ENCODE assay signal across 1 cellular context in the genomic region with DNA sequence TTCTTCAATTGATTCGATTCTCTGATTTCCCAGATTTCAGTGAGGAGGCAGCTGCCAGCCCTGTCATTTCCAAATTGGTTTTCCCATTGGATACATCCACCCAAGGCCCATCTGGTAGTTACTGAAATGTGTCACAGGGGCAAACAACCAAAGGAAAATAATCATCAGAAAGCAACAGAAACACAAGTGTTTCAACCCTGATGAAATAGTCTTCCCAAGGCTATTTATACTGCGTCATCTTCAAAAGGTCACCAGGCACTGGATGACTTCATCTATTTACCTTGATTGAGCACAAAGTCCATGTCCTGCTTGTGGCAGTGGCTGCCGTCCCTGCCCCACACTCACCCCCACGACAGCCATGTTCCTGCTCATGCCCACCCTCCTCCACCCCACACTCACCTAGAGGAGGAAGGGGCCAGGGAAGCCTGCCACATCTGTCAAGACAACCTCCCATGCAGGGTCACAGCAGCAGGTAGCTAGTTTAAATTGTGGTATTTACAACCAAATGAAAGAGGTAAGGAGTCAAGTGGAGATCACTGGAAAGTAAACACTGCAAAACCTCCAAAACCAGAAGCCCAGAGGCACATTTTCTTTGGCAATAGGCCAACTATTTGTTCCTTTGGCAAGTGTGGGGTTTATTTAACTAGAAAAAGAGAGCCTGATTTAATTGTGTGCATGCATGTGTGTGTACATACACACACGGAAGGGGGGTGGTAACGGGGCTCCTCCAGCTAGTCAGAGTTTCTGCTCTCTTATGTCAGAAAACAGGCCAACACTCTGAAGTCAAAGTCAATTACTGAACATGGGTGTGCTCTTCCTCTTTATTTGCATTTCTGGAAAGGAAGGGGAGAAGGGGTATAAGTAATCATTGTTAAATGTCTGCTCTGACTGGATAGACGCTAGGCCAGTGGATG.
TF ChIP-seq lines count a peak whose summit lies in the region.

No MANE protein-coding gene starts in this region.

TF ChIP-seq in HepG2, 621 proteins besides CTCF, POLR2A, EP300 and RAD21 (continued from another document and continues in another):
- TF ChIP-seq, protein P1, sequence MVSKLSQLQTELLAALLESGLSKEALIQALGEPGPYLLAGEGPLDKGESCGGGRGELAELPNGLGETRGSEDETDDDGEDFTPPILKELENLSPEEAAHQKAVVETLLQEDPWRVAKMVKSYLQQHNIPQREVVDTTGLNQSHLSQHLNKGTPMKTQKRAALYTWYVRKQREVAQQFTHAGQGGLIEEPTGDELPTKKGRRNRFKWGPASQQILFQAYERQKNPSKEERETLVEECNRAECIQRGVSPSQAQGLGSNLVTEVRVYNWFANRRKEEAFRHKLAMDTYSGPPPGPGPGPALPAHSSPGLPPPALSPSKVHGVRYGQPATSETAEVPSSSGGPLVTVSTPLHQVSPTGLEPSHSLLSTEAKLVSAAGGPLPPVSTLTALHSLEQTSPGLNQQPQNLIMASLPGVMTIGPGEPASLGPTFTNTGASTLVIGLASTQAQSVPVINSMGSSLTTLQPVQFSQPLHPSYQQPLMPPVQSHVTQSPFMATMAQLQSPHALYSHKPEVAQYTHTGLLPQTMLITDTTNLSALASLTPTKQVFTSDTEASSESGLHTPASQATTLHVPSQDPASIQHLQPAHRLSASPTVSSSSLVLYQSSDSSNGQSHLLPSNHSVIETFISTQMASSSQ (IDR thresholded peaks at IDR 0.05; ENCODE audit: low read depth) = peak; percentile 64; the same call in 1 of the 2 replicates
- TF ChIP-seq, protein P1 (CRISPR knock-in tag; IDR thresholded peaks at IDR 0.05; ENCODE audit: borderline replicate concordance) = peak; percentile 83; the same call in 1 of the 2 replicates
- TF ChIP-seq MYNN (CRISPR knock-in tag; IDR thresholded peaks at IDR 0.05; ENCODE audit: low read depth) = no peak
- no peak; the same call in 1 of the 2 replicates for TF ChIP-seq ZNF205 (CRISPR knock-in tag; IDR thresholded peaks at IDR 0.05)
- peak; percentile 70 for TF ChIP-seq THAP11 (CRISPR knock-in tag; IDR thresholded peaks at IDR 0.05)
- no peak for TF ChIP-seq ZNF546 (CRISPR knock-in tag; conservative IDR thresholded peaks at IDR 0.05)
- TF ChIP-seq, protein P2, sequence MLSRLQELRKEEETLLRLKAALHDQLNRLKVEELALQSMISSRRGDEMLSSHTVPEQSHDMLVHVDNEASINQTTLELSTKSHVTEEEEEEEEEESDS (CRISPR knock-in tag; IDR thresholded peaks at IDR 0.05; ENCODE audit: borderline replicate concordance) = peak; percentile 54; the same call in 1 of the 2 replicates
- peak; percentile 56 for TF ChIP-seq SKI (IDR thresholded peaks at IDR 0.05; ENCODE audit: partially characterized antibody)
- TF ChIP-seq SNAI1 (CRISPR knock-in tag; IDR thresholded peaks at IDR 0.05; ENCODE audit: borderline replicate concordance) = no peak
- 0 out of 2 replicates have a peak, but pooled peaks have one; percentile 67 for TF ChIP-seq SIN3A (IDR thresholded peaks at IDR 0.05; ENCODE audit: borderline replicate concordance, low read depth, low read length)
- TF ChIP-seq ARID5B (CRISPR knock-in tag; IDR thresholded peaks at IDR 0.05) = peak; percentile 95
- no peak for TF ChIP-seq XBP1 (CRISPR knock-in tag; IDR thresholded peaks at IDR 0.05)
- no peak for TF ChIP-seq SATB2 (CRISPR knock-in tag; IDR thresholded peaks at IDR 0.05)
- peak; percentile 96 for TF ChIP-seq TARDBP (CRISPR knock-in tag; IDR thresholded peaks at IDR 0.05)
- no peak for TF ChIP-seq ZNF329 (CRISPR knock-in tag; IDR thresholded peaks at IDR 0.05; ENCODE audit: low read depth)
- no peak for TF ChIP-seq HNRNPLL (IDR thresholded peaks at IDR 0.05; ENCODE audit: low read depth, low read length, poor library complexity, severe bottlenecking)
- peak; percentile 80 for TF ChIP-seq MIER3 (CRISPR knock-in tag; IDR thresholded peaks at IDR 0.05; ENCODE audit: borderline replicate concordance)
- peak; percentile 38; the same call in 1 of the 2 replicates for TF ChIP-seq ZBTB25 (CRISPR knock-in tag; IDR thresholded peaks at IDR 0.05)
- TF ChIP-seq, protein P3, sequence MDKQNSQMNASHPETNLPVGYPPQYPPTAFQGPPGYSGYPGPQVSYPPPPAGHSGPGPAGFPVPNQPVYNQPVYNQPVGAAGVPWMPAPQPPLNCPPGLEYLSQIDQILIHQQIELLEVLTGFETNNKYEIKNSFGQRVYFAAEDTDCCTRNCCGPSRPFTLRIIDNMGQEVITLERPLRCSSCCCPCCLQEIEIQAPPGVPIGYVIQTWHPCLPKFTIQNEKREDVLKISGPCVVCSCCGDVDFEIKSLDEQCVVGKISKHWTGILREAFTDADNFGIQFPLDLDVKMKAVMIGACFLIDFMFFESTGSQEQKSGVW (CRISPR knock-in tag; IDR thresholded peaks at IDR 0.05; ENCODE audit: borderline replicate concordance) = no peak
- no peak for TF ChIP-seq ZNF543 (CRISPR knock-in tag; IDR thresholded peaks at IDR 0.05)
- TF ChIP-seq BATF2 (CRISPR knock-in tag; IDR thresholded peaks at IDR 0.05) = no peak
- TF ChIP-seq, protein P4, sequence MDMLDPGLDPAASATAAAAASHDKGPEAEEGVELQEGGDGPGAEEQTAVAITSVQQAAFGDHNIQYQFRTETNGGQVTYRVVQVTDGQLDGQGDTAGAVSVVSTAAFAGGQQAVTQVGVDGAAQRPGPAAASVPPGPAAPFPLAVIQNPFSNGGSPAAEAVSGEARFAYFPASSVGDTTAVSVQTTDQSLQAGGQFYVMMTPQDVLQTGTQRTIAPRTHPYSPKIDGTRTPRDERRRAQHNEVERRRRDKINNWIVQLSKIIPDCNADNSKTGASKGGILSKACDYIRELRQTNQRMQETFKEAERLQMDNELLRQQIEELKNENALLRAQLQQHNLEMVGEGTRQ (IDR thresholded peaks at IDR 0.05; ENCODE audit: low read depth, low read length) = no peak
- TF ChIP-seq, protein P4 (CRISPR knock-in tag; IDR thresholded peaks at IDR 0.05; ENCODE audit: borderline replicate concordance) = no peak
- no peak for TF ChIP-seq HOXA7 (CRISPR knock-in tag; IDR thresholded peaks at IDR 0.05)
- TF ChIP-seq SRSF9 (IDR thresholded peaks at IDR 0.05; ENCODE audit: borderline replicate concordance, insufficient read depth, low read depth, low read length, poor library complexity, severe bottlenecking) = no peak
- no peak for TF ChIP-seq ZNF562 (CRISPR knock-in tag; IDR thresholded peaks at IDR 0.05; ENCODE audit: borderline replicate concordance)
- TF ChIP-seq ZNF451 (CRISPR knock-in tag; IDR thresholded peaks at IDR 0.05) = no peak
- TF ChIP-seq, protein P5, sequence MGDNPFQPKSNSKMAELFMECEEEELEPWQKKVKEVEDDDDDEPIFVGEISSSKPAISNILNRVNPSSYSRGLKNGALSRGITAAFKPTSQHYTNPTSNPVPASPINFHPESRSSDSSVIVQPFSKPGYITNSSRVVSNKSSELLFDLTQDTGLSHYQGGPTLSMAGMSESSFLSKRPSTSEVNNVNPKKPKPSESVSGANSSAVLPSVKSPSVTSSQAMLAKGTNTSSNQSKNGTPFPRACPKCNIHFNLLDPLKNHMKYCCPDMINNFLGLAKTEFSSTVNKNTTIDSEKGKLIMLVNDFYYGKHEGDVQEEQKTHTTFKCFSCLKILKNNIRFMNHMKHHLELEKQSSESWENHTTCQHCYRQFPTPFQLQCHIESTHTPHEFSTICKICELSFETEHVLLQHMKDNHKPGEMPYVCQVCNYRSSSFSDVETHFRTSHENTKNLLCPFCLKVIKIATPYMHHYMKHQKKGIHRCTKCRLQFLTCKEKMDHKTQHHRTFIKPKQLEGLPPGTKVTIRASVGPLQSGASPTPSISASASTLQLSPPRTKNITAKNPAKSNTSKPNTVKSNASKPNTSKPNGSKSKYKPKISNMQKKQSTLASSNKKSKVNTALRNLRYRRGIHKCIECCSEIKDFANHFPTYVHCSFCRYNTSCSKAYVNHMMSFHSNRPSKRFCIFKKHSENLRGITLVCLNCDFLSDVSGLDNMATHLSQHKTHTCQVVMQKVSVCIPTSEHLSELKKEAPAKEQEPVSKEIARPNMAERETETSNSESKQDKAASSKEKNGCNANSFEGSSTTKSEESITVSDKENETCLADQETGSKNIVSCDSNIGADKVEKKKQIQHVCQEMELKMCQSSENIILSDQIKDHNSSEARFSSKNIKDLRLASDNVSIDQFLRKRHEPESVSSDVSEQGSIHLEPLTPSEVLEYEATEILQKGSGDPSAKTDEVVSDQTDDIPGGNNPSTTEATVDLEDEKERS (CRISPR knock-in tag; IDR thresholded peaks at IDR 0.05) = peak; percentile 93
- peak; percentile 87 for TF ChIP-seq ZBTB7A (CRISPR knock-in tag; IDR thresholded peaks at IDR 0.05)
- peak; percentile 33; the same call in 1 of the 2 replicates for TF ChIP-seq FOXA1 (IDR thresholded peaks at IDR 0.05)
- TF ChIP-seq FOXA1 (CRISPR knock-in tag; IDR thresholded peaks at IDR 0.05) = peak; percentile 94
- no peak for TF ChIP-seq CENPT (CRISPR knock-in tag; IDR thresholded peaks at IDR 0.05; ENCODE audit: low read depth)
- TF ChIP-seq E2F1 (CRISPR knock-in tag; IDR thresholded peaks at IDR 0.05) = no peak
- TF ChIP-seq KDM6A (CRISPR knock-in tag; IDR thresholded peaks at IDR 0.05; ENCODE audit: low read depth) = peak; percentile 96
- no peak for TF ChIP-seq ZNF326 (CRISPR knock-in tag; IDR thresholded peaks at IDR 0.05; ENCODE audit: borderline replicate concordance)
- peak; percentile 42; the same call in 1 of the 2 replicates for TF ChIP-seq NAIF1 (CRISPR knock-in tag; IDR thresholded peaks at IDR 0.05; ENCODE audit: borderline replicate concordance)
- TF ChIP-seq ZNF207 (IDR thresholded peaks at IDR 0.05; ENCODE audit: borderline replicate concordance) = no peak
- peak; percentile 91 for TF ChIP-seq ISL2 (CRISPR knock-in tag; IDR thresholded peaks at IDR 0.05)
- peak; percentile 95 for TF ChIP-seq FOXO1 (CRISPR knock-in tag; IDR thresholded peaks at IDR 0.05)
- TF ChIP-seq SMARCC2 (IDR thresholded peaks at IDR 0.05) = no peak
- 0 out of 2 replicates have a peak, but pooled peaks have one; percentile 23 for TF ChIP-seq ZC3H4 (CRISPR knock-in tag; IDR thresholded peaks at IDR 0.05; ENCODE audit: borderline replicate concordance)
